Comparison of ENCODE assay signal across 16 cellular contexts in genomic region chr17:67751101-67752074, GRCh38. TPM values are rescaled to one million over a fixed set of nuclear protein-coding genes. Genes with fewer than 3 reads are reported as not detected.
A peak's percentile ranks its signal among the peaks of the same experiment; 100 is the strongest.
DNase-seq lines count a peak whose midpoint lies in the region; ATAC-seq and TF ChIP-seq lines count a peak whose summit lies in the region.
"Had no signal": no experiment of that assay in that cellular context is flagged by ENCODE, and none has a peak within 500 bp of the region (broad histone marks: within the 10 kb centered on the region; RNA-seq: fewer than 3 reads in every experiment).

No MANE protein-coding gene starts in this region.

- H3K27ac ChIP-seq in HUES48 (ENCODE audit: low read depth, low read length) (peak overlapping the region; percentile 85), RWPE2 (ENCODE audit: poor library complexity, severe bottlenecking) (no peak overlapping the region), spleen (no peak overlapping the region)
- H3K27ac ChIP-seq: neutrophil, Peyer's patch had no signal

- H3K4me3 ChIP-seq in HUES48 (ENCODE audit: low read depth, low read length) (no peak overlapping the region), RWPE2 (ENCODE audit: severe bottlenecking) (no peak overlapping the region), spleen (no peak overlapping the region)
- H3K4me3 ChIP-seq: mucosa of descending colon, Peyer's patch had no signal

- peak; percentile 74 for DNase-seq in DMS 273 treated with DMSO at 0.1 percent for 48 hours (lab: John Stamatoyannopoulos, UW)
- DNase-seq in RWPE2 (ENCODE audit: low spot score), result no peak
- DNase-seq in left lobe of liver (ENCODE audit: low spot score), result no peak
- DNase-seq in HK-2 (ENCODE audit: unreplicated experiment), result no peak
- DNase-seq in SW 1271 (lab: John Stamatoyannopoulos, UW), result no peak
- no peak for DNase-seq in spleen
- DNase-seq: activated CD8-positive, alpha-beta memory T cell treated with anti-CD3 and anti-CD28 coated beads, Interleukin-2, amount 50 U/mL, for 4 hours; effector memory CD8-positive, alpha-beta T cell; left cardiac atrium; mucosa of descending colon; NCI-H1930; Peyer's patch had no signal

- 84 to 92% (median 86%) methylated on average over 7 to 9 of the region's 9 CpGs for WGBS in spleen, 5 donors

- TF ChIP-seq CTCF in RWPE2 (IDR thresholded peaks at IDR 0.05; ENCODE audit: poor library complexity, severe bottlenecking), result no peak
- no peak for TF ChIP-seq CTCF in spleen (IDR thresholded peaks at IDR 0.05 in 8 of 11, conservative IDR thresholded peaks at IDR 0.05 in 3 of 11)

- H3K27me3 ChIP-seq in HUES48 (ENCODE audit: control insufficient read depth, insufficient read depth, low read length) (no peaks in the 10 kb centered on the region), RWPE2 (ENCODE audit: insufficient read depth, poor library complexity, severe bottlenecking) (no peaks in the 10 kb centered on the region), spleen (replicated peaks in 1 of 7) (no peaks in the 10 kb centered on the region)
- H3K27me3 ChIP-seq: neutrophil, Peyer's patch had no signal

- peaks cover 48% of the 10 kb centered on the region for H3K36me3 ChIP-seq in HUES48 (ENCODE audit: control insufficient read depth, insufficient read depth, low read length)
- peaks cover 29% of the 10 kb centered on the region for H3K36me3 ChIP-seq in RWPE2 (ENCODE audit: low read depth)
- H3K36me3 ChIP-seq in spleen, result peaks cover 0 to 61% (median 42%) of the 10 kb centered on the region in 6 donors

- H3K9me3 ChIP-seq in HUES48 (ENCODE audit: control insufficient read depth, insufficient read depth, low read length) (no peaks in the 10 kb centered on the region), RWPE2 (ENCODE audit: severe bottlenecking) (no peaks in the 10 kb centered on the region), spleen (peaks cover 0 to 12% (median 0%) of the 10 kb centered on the region in 8 donors)
- H3K9me3 ChIP-seq: mucosa of descending colon, neutrophil, Peyer's patch had no signal

- H3K9ac ChIP-seq in HUES48 (ENCODE audit: low read depth, low read length), result peak overlapping the region; percentile 32; the same call in 1 of the 2 replicates

- intact Hi-C loops in spleen (cut with DNase I; ENCODE audit: low total_unique reads), result no loop called here

- H3K4me1 ChIP-seq in HUES48 (ENCODE audit: control insufficient read depth, insufficient read depth, low read length), result peaks cover 23% of the 10 kb centered on the region
- H3K4me1 ChIP-seq in RWPE2 (ENCODE audit: insufficient read depth, poor library complexity, severe bottlenecking), result peaks cover 7% of the 10 kb centered on the region
- H3K4me1 ChIP-seq in spleen, result no peaks in the 10 kb centered on the region
- H3K4me1 ChIP-seq: Peyer's patch had no signal

- no peak for TF ChIP-seq POLR2A in spleen (IDR thresholded peaks at IDR 0.05)

- ATAC-seq in RWPE2 (ENCODE audit: low read depth), result peak; percentile 87
- ATAC-seq in left lobe of liver, result peak; percentile 21
- no peak for ATAC-seq in HG02885 (IDR thresholded peaks at IDR 0.05; ENCODE audit: poor library complexity, unreplicated experiment)
- ATAC-seq: effector memory CD8-positive, alpha-beta T cell; left cardiac atrium; mucosa of descending colon; SK-N-SH treated with all-trans-retinoic acid at 6 μM for 48 hours had no signal

RNA-seq across cellular contexts. Expression of gene NOL11, which starts 33.7 kb away (rescaled TPM):
- total RNA-seq in left lobe of liver (11.5 TPM), spleen (10 to 100 TPM; 30.7 to 49.7 (median 40.8) TPM)
- 10 to 100 TPM; 41.6 to 46.6 (median 42.5) TPM for polyA plus RNA-seq in spleen
